Comparison of ENCODE assay signal across 2 cellular contexts in genomic region chr14:100910888-100911664, GRCh38.
TF ChIP-seq lines count a peak whose summit lies in the region.

No MANE protein-coding gene starts in this region.

TF ChIP-seq in IMR-90, 13 proteins besides CTCF, POLR2A, EP300 and RAD21:
- TF ChIP-seq USF2 (IDR thresholded peaks at IDR 0.05; ENCODE audit: low read depth, low read length) = no peak
- no peak for TF ChIP-seq NFE2L2 (IDR thresholded peaks at IDR 0.05; ENCODE audit: low read depth, low read length)
- TF ChIP-seq CHD1 (IDR thresholded peaks at IDR 0.05; ENCODE audit: low read depth, low read length) = no peak
- no peak for TF ChIP-seq SMC3 (IDR thresholded peaks at IDR 0.05; ENCODE audit: low read depth, low read length)
- TF ChIP-seq CEBPB (IDR thresholded peaks at IDR 0.05; ENCODE audit: low read depth, low read length) = no peak
- TF ChIP-seq BHLHE40 (IDR thresholded peaks at IDR 0.05; ENCODE audit: low read depth, low read length) = no peak
- no peak for TF ChIP-seq MXI1 (IDR thresholded peaks at IDR 0.05; ENCODE audit: borderline replicate concordance, low read depth, low read length)
- no peak for TF ChIP-seq MAZ (IDR thresholded peaks at IDR 0.05; ENCODE audit: borderline replicate concordance, low read depth, low read length)
- no peak for TF ChIP-seq RFX5 (IDR thresholded peaks at IDR 0.05; ENCODE audit: low read depth, low read length)
- no peak for TF ChIP-seq MAFK (IDR thresholded peaks at IDR 0.05; ENCODE audit: low read depth, low read length)
- TF ChIP-seq ELK1 (IDR thresholded peaks at IDR 0.05; ENCODE audit: borderline replicate concordance, low read depth, low read length) = no peak
- no peak for TF ChIP-seq FOS (IDR thresholded peaks at IDR 0.05; ENCODE audit: low read depth, low read length)
- TF ChIP-seq RCOR1 (IDR thresholded peaks at IDR 0.05; ENCODE audit: insufficient replicate concordance, low read length) = no peak

TF ChIP-seq in H1, 55 proteins besides CTCF, POLR2A, EP300 and RAD21:
- TF ChIP-seq SP1 (IDR thresholded peaks at IDR 0.05; ENCODE audit: low read depth, low read length) = no peak
- no peak for TF ChIP-seq TBP (IDR thresholded peaks at IDR 0.05; ENCODE audit: low read depth, low read length)
- no peak for TF ChIP-seq CBX8 (IDR thresholded peaks at IDR 0.05; ENCODE audit: borderline replicate concordance, low read depth, low read length)
- no peak for TF ChIP-seq SIX5 (IDR thresholded peaks at IDR 0.05; ENCODE audit: low read depth, low read length)
- no peak for TF ChIP-seq CTBP2 (IDR thresholded peaks at IDR 0.05; ENCODE audit: borderline replicate concordance, insufficient read depth, insufficient read length, low read length)
- no peak for TF ChIP-seq SP4 (IDR thresholded peaks at IDR 0.05; ENCODE audit: low read length)
- TF ChIP-seq CHD7 (IDR thresholded peaks at IDR 0.05; ENCODE audit: insufficient replicate concordance, low read length) = no peak
